ENCODE assay signal across 11 cellular contexts in the genomic region with DNA sequence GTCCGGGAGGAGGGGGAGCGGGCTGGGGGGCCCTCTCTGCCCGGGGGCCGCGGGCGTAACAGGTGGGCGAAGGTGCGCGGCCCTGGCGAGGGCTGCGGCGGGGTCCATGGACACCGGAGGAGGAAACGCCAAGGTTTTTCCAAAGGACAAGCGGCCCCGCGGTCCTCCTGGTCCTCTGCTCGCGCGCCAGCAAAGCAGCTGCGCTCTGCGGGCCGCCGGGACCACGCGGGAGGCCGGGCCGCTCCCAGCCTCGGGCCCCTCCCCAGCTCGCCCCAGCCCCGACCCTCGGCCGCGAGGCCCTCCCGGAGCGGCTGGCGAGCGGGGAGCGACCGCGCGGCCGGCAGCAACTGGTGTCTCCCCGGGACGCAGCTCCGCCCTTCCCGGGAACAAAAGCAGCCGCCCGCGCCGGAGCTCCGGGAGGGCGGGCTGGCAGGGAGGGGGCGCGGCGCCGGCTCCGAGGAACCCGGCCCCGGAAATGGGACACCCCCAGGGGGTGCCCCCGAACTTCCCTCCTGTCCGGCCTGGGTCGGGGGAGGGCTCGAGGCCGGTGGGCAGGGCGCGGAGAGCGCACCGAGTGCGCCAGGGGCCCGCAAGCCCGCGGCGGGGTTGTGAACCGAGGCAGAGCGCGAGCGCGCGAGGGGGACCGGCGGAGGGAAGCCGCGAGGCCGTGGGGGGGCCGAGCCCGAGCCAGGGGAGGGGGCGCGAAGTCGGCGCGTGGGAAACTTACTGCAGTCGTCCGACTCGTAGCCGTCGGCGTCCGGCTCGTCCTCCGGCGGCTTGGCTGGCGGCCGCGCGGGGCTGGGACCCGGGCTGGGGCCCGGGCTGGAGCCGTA. TPM values are rescaled to one million over a fixed set of nuclear protein-coding genes. Genes with fewer than 3 reads are reported as not detected.
A peak's percentile ranks its signal among the peaks of the same experiment; 100 is the strongest.
DNase-seq lines count a peak whose midpoint lies in the region; ATAC-seq lines count a peak whose summit lies in the region.
"Had no signal": no experiment of that assay in that cellular context is flagged by ENCODE, and none has a peak within 500 bp of the region (broad histone marks: within the 10 kb centered on the region; RNA-seq: fewer than 3 reads in every experiment).

No MANE protein-coding gene starts in this region.

- no peaks in the 10 kb centered on the region for H3K36me3 Mint-ChIP-seq in dendritic cell treated with granulocyte-macrophage colony-stimulating factor and Interleukin-4, amounts not matched to agents 40 ng/mL and 50 ng/mL, for 4 days (ENCODE audit: low read depth)
- H3K36me3 Mint-ChIP-seq: brain; natural killer cell treated with Interleukin-12 subunit alpha and Interleukin-12 subunit beta and Interleukin-15 and Interleukin-18, amount 100 ng/mL, for 72 hours had no signal

- H3K4me3 ChIP-seq in HUES48 (ENCODE audit: low read depth, low read length) (peak overlapping the region; percentile 57), skin epidermis (peak overlapping the region; percentile 30 to 58 (median 38))

- H3K9ac ChIP-seq in HUES48 (ENCODE audit: low read depth, low read length): no peak overlapping the region

- intact Hi-C loops in dendritic cell treated with granulocyte-macrophage colony-stimulating factor and Interleukin-4, amounts not matched to agents 40 ng/mL and 50 ng/mL, for 4 days (cut with micrococcal nuclease): no loop called here
- intact Hi-C loops in left colon (cut with DNase I, micrococcal nuclease): no loop called here

- ATAC-seq in left colon (peak; percentile 39), GM18873 (IDR thresholded peaks at IDR 0.05; ENCODE audit: low FRiP score, unreplicated experiment) (no peak), GM21529 (IDR thresholded peaks at IDR 0.05; ENCODE audit: unreplicated experiment) (no peak)

- peaks cover 49% of the 10 kb centered on the region for H3K27me3 ChIP-seq in HUES48 (ENCODE audit: control insufficient read depth, insufficient read depth, low read length)

- no peaks in the 10 kb centered on the region for H3K36me3 ChIP-seq in HUES48 (ENCODE audit: control insufficient read depth, insufficient read depth, low read length)

- peaks cover 70% of the 10 kb centered on the region for H3K27me3 Mint-ChIP-seq in dendritic cell treated with granulocyte-macrophage colony-stimulating factor and Interleukin-4, amounts not matched to agents 40 ng/mL and 50 ng/mL, for 4 days

- peaks cover 13% of the 10 kb centered on the region for H3K4me1 ChIP-seq in HUES48 (ENCODE audit: control insufficient read depth, insufficient read depth, low read length)

- H3K9me3 ChIP-seq in HUES48 (ENCODE audit: control insufficient read depth, insufficient read depth, low read length): no peaks in the 10 kb centered on the region

- DNase-seq in left colon (no peak), RKO (ENCODE audit: low spot score) (no peak)
- no peak for DNase-seq in activated CD8-positive, alpha-beta memory T cell treated with anti-CD3 and anti-CD28 coated beads for 24 hours
- DNase-seq: NCI-H2171 treated with DMSO at 0.1 percent for 48 hours had no signal

- H3K27ac Mint-ChIP-seq in dendritic cell treated with granulocyte-macrophage colony-stimulating factor and Interleukin-4, amounts not matched to agents 40 ng/mL and 50 ng/mL, for 4 days: no peak overlapping the region
- H3K27ac Mint-ChIP-seq: brain; natural killer cell treated with Interleukin-12 subunit alpha and Interleukin-12 subunit beta and Interleukin-15 and Interleukin-18, amount 100 ng/mL, for 72 hours had no signal

- H3K27ac ChIP-seq in HUES48 (ENCODE audit: low read depth, low read length): no peak overlapping the region
- peak overlapping the region in 15 of 21 experiments; percentile 29 to 82 (median 60) for H3K27ac ChIP-seq in skin epidermis

- no peaks in the 10 kb centered on the region for H3K9me3 Mint-ChIP-seq in dendritic cell treated with granulocyte-macrophage colony-stimulating factor and Interleukin-4, amounts not matched to agents 40 ng/mL and 50 ng/mL, for 4 days
- H3K9me3 Mint-ChIP-seq: natural killer cell treated with Interleukin-12 subunit alpha and Interleukin-12 subunit beta and Interleukin-15 and Interleukin-18, amount 100 ng/mL, for 72 hours had no signal

- peaks cover 16% of the 10 kb centered on the region for H3K4me1 Mint-ChIP-seq in dendritic cell treated with granulocyte-macrophage colony-stimulating factor and Interleukin-4, amounts not matched to agents 40 ng/mL and 50 ng/mL, for 4 days (ENCODE audit: low read depth)

- H3K4me3 Mint-ChIP-seq in dendritic cell treated with granulocyte-macrophage colony-stimulating factor and Interleukin-4, amounts not matched to agents 40 ng/mL and 50 ng/mL, for 4 days: peak overlapping the region; percentile 42
- H3K4me3 Mint-ChIP-seq: natural killer cell treated with Interleukin-12 subunit alpha and Interleukin-12 subunit beta and Interleukin-15 and Interleukin-18, amount 100 ng/mL, for 72 hours had no signal

RNA-seq across cellular contexts. Expression of a gene that starts 0.9 kb away (rescaled TPM):
- 1 to 10 TPM; 2.0 to 2.2 TPM for total RNA-seq in left colon

RNA-seq across cellular contexts. Expression of a gene that starts 43.2 kb away (rescaled TPM):
- not detected for total RNA-seq in left colon
- total RNA-seq: natural killer cell treated with Interleukin-12 subunit alpha and Interleukin-12 subunit beta and Interleukin-15 and Interleukin-18, amount 100 ng/mL, for 72 hours had no signal
